15 cellular contexts compared by ENCODE assay signal in the genomic region with DNA sequence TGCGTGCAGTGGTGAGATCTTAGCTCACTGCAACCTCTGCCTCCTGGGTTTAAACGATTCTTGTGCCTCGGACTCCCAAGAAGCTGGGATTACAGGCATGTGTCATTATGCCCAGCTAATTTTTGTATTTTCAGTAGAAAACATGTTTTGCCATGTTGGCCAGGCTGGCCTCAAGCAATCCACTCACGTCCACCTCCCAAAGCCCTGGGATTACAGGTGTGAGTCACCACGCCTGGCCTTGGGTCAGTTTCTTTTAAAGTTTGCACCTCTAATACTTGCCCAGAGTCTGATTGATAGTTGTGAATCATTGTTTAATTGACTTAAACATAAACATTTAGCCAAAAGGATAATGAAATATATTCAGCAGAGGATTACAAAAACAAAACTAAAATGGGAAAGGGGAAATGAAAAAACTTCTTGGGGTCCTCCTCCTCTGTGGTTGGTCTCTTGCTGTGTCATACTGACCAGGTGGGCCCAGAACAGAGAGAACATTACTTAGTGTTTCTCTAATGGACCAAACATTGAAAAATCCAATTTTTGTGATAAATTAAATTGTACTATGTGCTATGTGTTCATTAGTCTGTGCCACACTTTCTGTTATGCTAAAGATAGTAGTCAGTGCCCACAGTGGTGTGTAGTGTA. TPM values are rescaled to one million over a fixed set of nuclear protein-coding genes. Genes with fewer than 3 reads are reported as not detected.
DNase-seq lines count a peak whose midpoint lies in the region; ATAC-seq, FAIRE-seq and TF ChIP-seq lines count a peak whose summit lies in the region.
"Had no signal": no experiment of that assay in that cellular context is flagged by ENCODE, and none has a peak within 500 bp of the region (broad histone marks: within the 10 kb centered on the region; RNA-seq: fewer than 3 reads in every experiment).

No MANE protein-coding gene starts in this region.

- no peak overlapping the region for H3K14ac ChIP-seq in mesenchymal stem cell (ENCODE audit: low read length in 2 of 2)

- H2BK15ac ChIP-seq in mesenchymal stem cell (ENCODE audit: low read depth, poor library complexity, severe bottlenecking) = no peak overlapping the region

- H3K9me3 Mint-ChIP-seq in WTC11 = no peaks in the 10 kb centered on the region
- H3K9me3 Mint-ChIP-seq in activated T-helper 1 cell treated with anti-CD3 and anti-CD28 coated beads, Interleukin-12 subunit alpha, Interleukin-12 subunit beta, Interleukin-2, Interleukin-4 antibody, amounts not matched to agents 30 ng/mL and 10 ng/mL and 1 ng/mL, durations not matched to agents 14 hours and 24 hours and 36 hours = no peaks in the 10 kb centered on the region

- H3K9ac ChIP-seq in mesenchymal stem cell (ENCODE audit: low read length) = no peak overlapping the region

- no peak overlapping the region for H2AK5ac ChIP-seq in mesenchymal stem cell (ENCODE audit: low read length, severe bottlenecking)

- H3K27ac Mint-ChIP-seq in WTC11 = no peak overlapping the region; the same call in 1 of the 2 replicates
- no peak overlapping the region for H3K27ac Mint-ChIP-seq in activated T-helper 1 cell treated with anti-CD3 and anti-CD28 coated beads, Interleukin-12 subunit alpha, Interleukin-12 subunit beta, Interleukin-2, Interleukin-4 antibody, amounts not matched to agents 30 ng/mL and 10 ng/mL and 1 ng/mL, durations not matched to agents 14 hours and 24 hours and 36 hours

- no peak overlapping the region for H2BK12ac ChIP-seq in mesenchymal stem cell (ENCODE audit: low read length in 2 of 2)

- H3K4me3 ChIP-seq in mesenchymal stem cell (ENCODE audit: insufficient read depth in 1 of 2, low read depth in 1 of 2, low read length in 2 of 2) (no peak overlapping the region), BE2C (ENCODE audit: low read depth, low read length) (no peak overlapping the region)
- H3K4me3 ChIP-seq: colonic mucosa, Peyer's patch had no signal

- H2AFZ ChIP-seq in mesenchymal stem cell (ENCODE audit: low read depth, low read length) = no peak overlapping the region

- WGBS in mesenchymal stem cell = 100% methylated on average over 3 of the region's 5 CpGs

- H4K91ac ChIP-seq in mesenchymal stem cell (ENCODE audit: low read length) = no peak overlapping the region

- intact Hi-C loops in activated T-helper 1 cell treated with anti-CD3 and anti-CD28 coated beads, Interleukin-12 subunit alpha, Interleukin-12 subunit beta, Interleukin-2, Interleukin-4 antibody, amounts not matched to agents 30 ng/mL and 10 ng/mL and 1 ng/mL, durations not matched to agents 14 hours and 24 hours and 36 hours (cut with micrococcal nuclease) = no loop called here

- H2BK5ac ChIP-seq in mesenchymal stem cell (ENCODE audit: low read depth, low read length, poor library complexity, severe bottlenecking) = no peak overlapping the region

- no peak overlapping the region for H3K4me3 Mint-ChIP-seq in WTC11
- H3K4me3 Mint-ChIP-seq in activated T-helper 1 cell treated with anti-CD3 and anti-CD28 coated beads, Interleukin-12 subunit alpha, Interleukin-12 subunit beta, Interleukin-2, Interleukin-4 antibody, amounts not matched to agents 30 ng/mL and 10 ng/mL and 1 ng/mL, durations not matched to agents 14 hours and 24 hours and 36 hours = no peak overlapping the region

- peaks cover 22% of the 10 kb centered on the region for H3K36me3 Mint-ChIP-seq in WTC11
- peaks cover 16% of the 10 kb centered on the region for H3K36me3 Mint-ChIP-seq in activated T-helper 1 cell treated with anti-CD3 and anti-CD28 coated beads, Interleukin-12 subunit alpha, Interleukin-12 subunit beta, Interleukin-2, Interleukin-4 antibody, amounts not matched to agents 30 ng/mL and 10 ng/mL and 1 ng/mL, durations not matched to agents 14 hours and 24 hours and 36 hours (ENCODE audit: low read depth)

- H3K23ac ChIP-seq in mesenchymal stem cell (ENCODE audit: low read length in 2 of 2) = no peak overlapping the region

- no peak overlapping the region for H3K4ac ChIP-seq in mesenchymal stem cell (ENCODE audit: low read depth in 1 of 2, low read length in 2 of 2)

- H4K8ac ChIP-seq in mesenchymal stem cell (ENCODE audit: low read length) = no peak overlapping the region

- no peaks in the 10 kb centered on the region for H3K9me3 ChIP-seq in mesenchymal stem cell (ENCODE audit: control insufficient read depth, low read length)
- no peaks in the 10 kb centered on the region for H3K9me3 ChIP-seq in BE2C
- H3K9me3 ChIP-seq: colonic mucosa, Peyer's patch had no signal

- H3K4me1 Mint-ChIP-seq in WTC11 = peaks cover 5% of the 10 kb centered on the region; the same call in 1 of the 2 replicates
- H3K4me1 Mint-ChIP-seq in activated T-helper 1 cell treated with anti-CD3 and anti-CD28 coated beads, Interleukin-12 subunit alpha, Interleukin-12 subunit beta, Interleukin-2, Interleukin-4 antibody, amounts not matched to agents 30 ng/mL and 10 ng/mL and 1 ng/mL, durations not matched to agents 14 hours and 24 hours and 36 hours (ENCODE audit: low read depth) = peaks cover 17% of the 10 kb centered on the region

- H3K36me3 ChIP-seq in mesenchymal stem cell (ENCODE audit: control insufficient read depth in 1 of 2, insufficient read depth in 2 of 2, low read depth in 1 of 2, low read length in 2 of 2) = peaks cover 0 to 6% of the 10 kb centered on the region in 2 experiments
- H3K36me3 ChIP-seq in BE2C = no peaks in the 10 kb centered on the region
- H3K36me3 ChIP-seq: colonic mucosa had no signal

- H3K27ac ChIP-seq in mesenchymal stem cell (ENCODE audit: low read length, poor library complexity, severe bottlenecking) = no peak overlapping the region
- H3K27ac ChIP-seq: colonic mucosa, Peyer's patch had no signal

- POLR2A ChIA-PET in WTC11 (lab: Charles Lee) = no interaction called here

- peaks cover 3% of the 10 kb centered on the region for H3K79me1 ChIP-seq in mesenchymal stem cell (replicated peaks; ENCODE audit: low read length, poor library complexity, severe bottlenecking)

- FAIRE-seq in GM18507 (lab: Jason Lieb, UNC) = peak; percentile 88
- FAIRE-seq: astrocyte had no signal

- no peak overlapping the region for H3K18ac ChIP-seq in mesenchymal stem cell (ENCODE audit: low read depth in 1 of 2, low read length in 2 of 2)

- H3K27me3 ChIP-seq in mesenchymal stem cell (ENCODE audit: control insufficient read depth in 1 of 2, insufficient read depth in 1 of 2, low read length in 2 of 2) (no peaks in the 10 kb centered on the region), BE2C (no peaks in the 10 kb centered on the region)
- H3K27me3 ChIP-seq: colonic mucosa, Peyer's patch had no signal

- H2BK120ac ChIP-seq in mesenchymal stem cell (ENCODE audit: low read depth, low read length) = no peak overlapping the region

- no peak overlapping the region for H3K4me2 ChIP-seq in mesenchymal stem cell (ENCODE audit: low read length, poor library complexity, severe bottlenecking)

- H3K27me3 Mint-ChIP-seq in WTC11 (ENCODE audit: low read depth) = no peaks in the 10 kb centered on the region
- no peaks in the 10 kb centered on the region for H3K27me3 Mint-ChIP-seq in activated T-helper 1 cell treated with anti-CD3 and anti-CD28 coated beads, Interleukin-12 subunit alpha, Interleukin-12 subunit beta, Interleukin-2, Interleukin-4 antibody, amounts not matched to agents 30 ng/mL and 10 ng/mL and 1 ng/mL, durations not matched to agents 14 hours and 24 hours and 36 hours (ENCODE audit: insufficient read depth)

- H3K4me1 ChIP-seq in mesenchymal stem cell (ENCODE audit: control insufficient read depth, insufficient read depth, low read depth, low read length) = no peaks in the 10 kb centered on the region
- H3K4me1 ChIP-seq in BE2C = no peaks in the 10 kb centered on the region
- H3K4me1 ChIP-seq: colonic mucosa, Peyer's patch had no signal

- CTCF ChIA-PET in WTC11 (lab: Charles Lee) = no interaction called here

- DNase-seq in GM18507 (ENCODE audit: extremely low spot score, insufficient read length, low read depth) = no peak
- DNase-seq in NCI-H226 = peak; percentile 2
- DNase-seq in mesenchymal stem cell = peak; percentile 4
- DNase-seq in GM03348 (ENCODE audit: low spot score) = no peak
- DNase-seq in WTC11 (ENCODE audit: low spot score) = no peak
- no peak for DNase-seq in BE2C
- DNase-seq in activated T-helper 1 cell treated with anti-CD3 and anti-CD28 coated beads, Interleukin-12 subunit alpha, Interleukin-12 subunit beta, Interleukin-2, Interleukin-4 antibody, amounts not matched to agents 30 ng/mL and 10 ng/mL and 1 ng/mL, durations not matched to agents 14 hours and 24 hours and 36 hours (ENCODE audit: low spot score) = no peak
- DNase-seq: colonic mucosa, midbrain, NCI-H2081, NCI-H526 treated with DMSO at 0.1 percent for 48 hours, Peyer's patch, right cardiac atrium had no signal

- ATAC-seq in HG02588 (IDR thresholded peaks at IDR 0.05; ENCODE audit: unreplicated experiment) (peak; percentile 65), WTC11 (no peak)
- ATAC-seq: right cardiac atrium had no signal

- TF ChIP-seq CTCF in WTC11 (IDR thresholded peaks at IDR 0.05) (no peak), BE2C (IDR thresholded peaks at IDR 0.05; ENCODE audit: low read depth, low read length) (no peak)

TF ChIP-seq in WTC11, 78 proteins besides CTCF, POLR2A, EP300 and RAD21:
- TF ChIP-seq ZNF121 (CRISPR knock-in tag; IDR thresholded peaks at IDR 0.05) (no peak), TP53 (CRISPR knock-in tag; IDR thresholded peaks at IDR 0.05) (no peak)

RNA-seq across cellular contexts. Expression of a gene that starts 38.0 kb away (rescaled TPM):
- 7.8 TPM for polyA plus RNA-seq in mesenchymal stem cell (2013, experiment 1 of 2)
- 8.1 TPM for polyA plus RNA-seq in mesenchymal stem cell (2013, experiment 2 of 2)
- total RNA-seq in WTC11 (2021) = 6.0 to 8.4 TPM (median 7.7 TPM) in 3 replicates
- not detected for polyA plus RNA-seq in BE2C (2012; ENCODE audit: insufficient read depth, insufficient read length, low read depth)
- 16.3 and 19.5 TPM in 2 replicates for total RNA-seq in activated T-helper 1 cell treated with anti-CD3 and anti-CD28 coated beads, Interleukin-12 subunit alpha, Interleukin-12 subunit beta, Interleukin-2, Interleukin-4 antibody, amounts not matched to agents 30 ng/mL and 10 ng/mL and 1 ng/mL, durations not matched to agents 14 hours and 24 hours and 36 hours

Comparison
In these comparisons a context has a peak if more than half of its experiments do, and no peak if none do; other contexts are left out.
1. DNase-seq: peak in NCI-H226 (single experiment) and mesenchymal stem cell (single experiment); none in GM18507 (single experiment), GM03348 (single experiment), WTC11 (single experiment), BE2C (single experiment) and activated T-helper 1 cell treated with anti-CD3 and anti-CD28 coated beads, Interleukin-12 subunit alpha, Interleukin-12 subunit beta, Interleukin-2, Interleukin-4 antibody, amounts not matched to agents 30 ng/mL and 10 ng/mL and 1 ng/mL, durations not matched to agents 14 hours and 24 hours and 36 hours (single experiment).